ENCODE assay signal across 9 cellular contexts in the genomic region with DNA sequence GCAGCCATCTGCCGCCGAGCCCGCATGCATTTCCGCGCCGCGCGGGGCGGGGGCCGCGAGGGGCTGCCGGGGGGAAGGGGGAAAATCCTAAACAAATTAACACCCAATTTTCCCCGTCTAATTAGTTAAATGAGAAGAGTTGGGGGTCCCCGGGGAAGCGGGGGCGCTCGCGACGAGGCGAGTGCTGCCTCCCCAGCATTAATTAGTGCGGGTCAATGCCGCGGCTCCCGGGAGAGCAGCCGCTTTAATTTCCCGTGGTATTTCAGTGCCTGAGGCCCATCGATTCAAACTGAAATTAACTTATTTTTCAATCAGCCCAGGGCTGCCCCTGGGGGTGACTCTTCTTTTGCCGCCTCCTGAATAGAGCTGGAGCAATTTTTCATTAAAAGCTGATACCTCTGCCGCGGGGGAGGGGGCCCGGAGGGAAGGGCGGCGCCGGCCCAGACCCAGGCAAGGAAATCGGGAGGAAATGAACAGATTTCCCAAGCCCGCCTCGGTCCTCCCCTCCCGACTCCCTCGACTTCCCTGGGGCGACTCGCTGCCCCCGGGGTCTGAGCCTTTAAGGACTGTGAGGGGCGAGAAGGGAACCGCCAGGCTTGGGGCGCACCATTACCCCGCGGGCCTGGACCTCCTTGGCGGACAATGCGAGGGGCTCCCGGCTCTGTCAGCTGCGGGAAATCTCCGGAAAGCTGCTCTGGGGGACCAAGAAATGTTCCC. TPM values are rescaled to one million over a fixed set of nuclear protein-coding genes. Genes with fewer than 3 reads are reported as not detected.
DNase-seq lines count a peak whose midpoint lies in the region; ATAC-seq and TF ChIP-seq lines count a peak whose summit lies in the region.
"Had no signal": no experiment of that assay in that cellular context is flagged by ENCODE, and none has a peak within 500 bp of the region (broad histone marks: within the 10 kb centered on the region; RNA-seq: fewer than 3 reads in every experiment).

No MANE protein-coding gene starts in this region.

- no peak for TF ChIP-seq CTCF in astrocyte of the spinal cord (IDR thresholded peaks at IDR 0.05; ENCODE audit: low read depth, low read length)
- no peak for TF ChIP-seq CTCF in lower leg skin (IDR thresholded peaks at IDR 0.05)
- TF ChIP-seq CTCF in transverse colon (IDR thresholded peaks at IDR 0.05), result no peak

- no peak overlapping the region for H3K27ac Mint-ChIP-seq in activated CD4-positive, alpha-beta T cell treated with anti-CD3 and anti-CD28 coated beads, Interleukin-2, amount 10 ng/mL, durations not matched to agents 24 days and 14 days

- peaks cover 5 to 15% (median 14%) of the 10 kb centered on the region in 4 donors for H3K4me1 ChIP-seq in transverse colon

- no peak for DNase-seq in activated CD4-positive, alpha-beta T cell treated with anti-CD3 and anti-CD28 coated beads, Interleukin-2, amount 10 ng/mL, durations not matched to agents 24 days and 14 days
- DNase-seq in activated CD4-positive, alpha-beta T cell treated with anti-CD3 and anti-CD28 coated beads, Interleukin-2, amount 50 U/mL, for 1 hour, result no peak
- no peak for DNase-seq in astrocyte of the spinal cord (ENCODE audit: low read depth, low spot score)
- no peak for DNase-seq in lower leg skin (ENCODE audit: low spot score in 2 of 2)
- DNase-seq in transverse colon, result no peak
- DNase-seq in foreskin melanocyte, result no peak
- no peak for DNase-seq in posterior vena cava (ENCODE audit: low spot score)

- H3K9me3 ChIP-seq in transverse colon, result no peaks in the 10 kb centered on the region

- H3K4me1 Mint-ChIP-seq in activated CD4-positive, alpha-beta T cell treated with anti-CD3 and anti-CD28 coated beads, Interleukin-2, amount 10 ng/mL, durations not matched to agents 24 days and 14 days, result peaks cover 4% of the 10 kb centered on the region

- peaks cover 27% of the 10 kb centered on the region for H3K27me3 Mint-ChIP-seq in activated CD4-positive, alpha-beta T cell treated with anti-CD3 and anti-CD28 coated beads, Interleukin-2, amount 10 ng/mL, durations not matched to agents 24 days and 14 days

- in situ Hi-C loops in astrocyte of the spinal cord (cut with HindIII; ENCODE audit: low sequenced_read_pairs) (no loop called here), transverse colon (cut with MboI; ENCODE audit: low pct_ligation_motif_present in 1 of 4, low pct_unique_long_range_greater_than_20kb in 1 of 4, low sequenced_read_pairs in 3 of 4) (loop anchor here in 2 of 4 donors (10.0 kb wide), 2 partner anchors 143 to 153 kb away; no protein-coding TSS in a partner anchor)

- 7 to 8% methylated on average over 46 to 52 of the region's 52 CpGs for WGBS in lower leg skin, 2 donors
- WGBS in transverse colon (ENCODE audit: low coverage in 1 of 2), 2 donors, result 0 to 13% methylated on average over 4 to 52 of the region's 52 CpGs

- no peaks in the 10 kb centered on the region for H3K36me3 Mint-ChIP-seq in activated CD4-positive, alpha-beta T cell treated with anti-CD3 and anti-CD28 coated beads, Interleukin-2, amount 10 ng/mL, durations not matched to agents 24 days and 14 days (ENCODE audit: low read depth)

- peak overlapping the region; percentile 54 for H3K4me3 ChIP-seq in astrocyte of the spinal cord (ENCODE audit: low read depth, low read length)
- peak overlapping the region; percentile 31 for H3K4me3 ChIP-seq in lower leg skin (ENCODE audit: low read depth, poor library complexity, severe bottlenecking)
- H3K4me3 ChIP-seq in transverse colon, result peak overlapping the region; percentile 31 to 64 (median 44)

- H3K4me3 Mint-ChIP-seq in activated CD4-positive, alpha-beta T cell treated with anti-CD3 and anti-CD28 coated beads, Interleukin-2, amount 10 ng/mL, durations not matched to agents 24 days and 14 days, result peak overlapping the region; percentile 84

- TF ChIP-seq POLR2A in lower leg skin (IDR thresholded peaks at IDR 0.05), result no peak
- no peak for TF ChIP-seq POLR2A in transverse colon (IDR thresholded peaks at IDR 0.05)

- ATAC-seq in HG03108 (IDR thresholded peaks at IDR 0.05; ENCODE audit: unreplicated experiment), result no peak

- no peaks in the 10 kb centered on the region for H3K9me3 Mint-ChIP-seq in activated CD4-positive, alpha-beta T cell treated with anti-CD3 and anti-CD28 coated beads, Interleukin-2, amount 10 ng/mL, durations not matched to agents 24 days and 14 days

- intact Hi-C loops in activated CD4-positive, alpha-beta T cell treated with anti-CD3 and anti-CD28 coated beads, Interleukin-2, amount 10 ng/mL, durations not matched to agents 24 days and 14 days (cut with micrococcal nuclease), result no loop called here
- intact Hi-C loops in lower leg skin (cut with DNase I; ENCODE audit: low total_unique reads), result loop anchor here (10.0 kb wide), 1 partner anchor 143 kb away; no protein-coding TSS in a partner anchor
- intact Hi-C loops in transverse colon (cut with DNase I; ENCODE audit: low total_unique reads), result no loop called here
- intact Hi-C loops in posterior vena cava (cut with DNase I), result loop anchor here in 1 of 2 donors (5.0 kb wide), 1 partner anchor 146 kb away; no protein-coding TSS in a partner anchor

- peaks cover 29% of the 10 kb centered on the region for H3K27me3 ChIP-seq in transverse colon

- no peak for TF ChIP-seq EP300 in transverse colon (IDR thresholded peaks at IDR 0.05; ENCODE audit: low read depth)

- H3K36me3 ChIP-seq in transverse colon, result no peaks in the 10 kb centered on the region

- H3K27ac ChIP-seq in transverse colon, result no peak overlapping the region

RNA-seq across cellular contexts. Expression of a gene that starts 18.9 kb away (rescaled TPM):
- total RNA-seq in activated CD4-positive, alpha-beta T cell treated with anti-CD3 and anti-CD28 coated beads, Interleukin-2, amount 10 ng/mL, durations not matched to agents 24 days and 14 days, result not detected in 2 replicates
- not detected for total RNA-seq in lower leg skin
- total RNA-seq in transverse colon, result not detected
- total RNA-seq in posterior vena cava, result not detected
- total RNA-seq: T-helper 1 cell treated with Interleukin-12 subunit alpha and Interleukin-12 subunit beta and Interleukin-4 antibody, amounts not matched to agents 30 ng/mL and 1 ng/mL, for 36 hours had no signal

RNA-seq across cellular contexts. Expression of a gene that starts 44.6 kb away (rescaled TPM):
- total RNA-seq in activated CD4-positive, alpha-beta T cell treated with anti-CD3 and anti-CD28 coated beads, Interleukin-2, amount 10 ng/mL, durations not matched to agents 24 days and 14 days, result 42.4 and 42.9 TPM in 2 replicates
- total RNA-seq in lower leg skin (10 to 100 TPM; 29.6 to 50.3 (median 33.9) TPM), transverse colon (100 to 1,000 TPM in 1 of 4 donors, 10 to 100 TPM in 3; 51.6 to 107 (median 73.1) TPM), posterior vena cava (10 to 100 TPM; 29.4 to 35.6 TPM)
